In genomic region chr4:3135155-3136011, GRCh38 we compare ENCODE assay signal across 17 cellular contexts.
DNase-seq lines count a peak whose midpoint lies in the region; ATAC-seq and TF ChIP-seq lines count a peak whose summit lies in the region.
"Had no signal": no experiment of that assay in that cellular context is flagged by ENCODE, and none has a peak within 500 bp of the region (broad histone marks: within the 10 kb centered on the region; RNA-seq: fewer than 3 reads in every experiment).

No MANE protein-coding gene starts in this region.

- TF ChIP-seq CTCF in ascending aorta (IDR thresholded peaks at IDR 0.05) (no peak), liver (IDR thresholded peaks at IDR 0.05; ENCODE audit: low read depth, low read length, missing input control) (no peak), thoracic aorta (IDR thresholded peaks at IDR 0.05) (no peak), WTC11 (IDR thresholded peaks at IDR 0.05) (no peak), psoas muscle (IDR thresholded peaks at IDR 0.05) (no peak)

- intact Hi-C loops in ascending aorta (cut with DNase I): loop anchor here (2.0 kb wide), 1 partner anchor 29 kb away; no protein-coding TSS in a partner anchor
- intact Hi-C loops in psoas muscle (cut with DNase I): loop anchor here (2.0 to 5.0 kb wide), 2 partner anchors 29 to 33 kb away; no protein-coding TSS in a partner anchor

- WGBS in liver: 42% methylated on average over 6 of the region's 6 CpGs
- WGBS in psoas muscle, 3 donors: 75 to 79% (median 76%) methylated on average over 6 of the region's 6 CpGs

- H3K4me3 ChIP-seq in ascending aorta (peak overlapping the region in 1 of 2 donors; percentile 31), liver (ENCODE audit: low read depth in 1 of 3, low read length in 3 of 3) (peak overlapping the region in 1 of 3 donors; percentile 9), thoracic aorta (peak overlapping the region; percentile 57), psoas muscle (no peak overlapping the region)
- H3K4me3 ChIP-seq: neural progenitor cell, skin epidermis had no signal

- no peak overlapping the region for H3K4me3 Mint-ChIP-seq in WTC11
- H3K4me3 Mint-ChIP-seq: CD4-positive, alpha-beta memory T cell; neural progenitor cell had no signal

- peaks cover 60% of the 10 kb centered on the region for H3K36me3 Mint-ChIP-seq in WTC11

- POLR2A ChIA-PET in WTC11 (lab: Charles Lee): interaction anchor here (0.6 to 0.7 kb wide), 2 partner anchors 56 to 115 kb away, joined by 3 read pairs; no protein-coding TSS in a partner anchor

- H3K27ac ChIP-seq in ascending aorta (peak overlapping the region; percentile 25 to 64), liver (ENCODE audit: low read depth in 1 of 2, low read length in 2 of 2) (peak overlapping the region in 1 of 2 donors; percentile 36), thoracic aorta (peak overlapping the region; percentile 47 to 55), psoas muscle (no peak overlapping the region)
- H3K27ac ChIP-seq: KMS-11, neural progenitor cell had no signal

- H3K9ac ChIP-seq in liver (ENCODE audit: low read depth in 1 of 2, low read length in 2 of 2): no peak overlapping the region
- H3K9ac ChIP-seq: KMS-11, neural progenitor cell had no signal

- CTCF ChIA-PET in WTC11 (lab: Charles Lee): interaction anchor here (1.1 kb wide), 3 partner anchors 9 to 346 kb away, joined by 3 to 4 read pairs (median 3); no protein-coding TSS in a partner anchor

- TF ChIP-seq RAD21 in liver (IDR thresholded peaks at IDR 0.05): no peak

- no peaks in the 10 kb centered on the region for H3K9me3 Mint-ChIP-seq in WTC11
- H3K9me3 Mint-ChIP-seq: CD4-positive, alpha-beta memory T cell; neural progenitor cell had no signal

- peaks cover 0 to 10% of the 10 kb centered on the region in 2 donors for H3K4me1 ChIP-seq in ascending aorta
- H3K4me1 ChIP-seq in liver (ENCODE audit: control insufficient read depth in 4 of 4, insufficient read depth in 4 of 4, low read length in 3 of 4): peaks cover 0 to 12% (median 7%) of the 10 kb centered on the region in 4 donors
- peaks cover 4 to 12% of the 10 kb centered on the region in 2 donors for H3K4me1 ChIP-seq in thoracic aorta (ENCODE audit: control insufficient read depth in 1 of 2, low read depth in 2 of 2)
- no peaks in the 10 kb centered on the region for H3K4me1 ChIP-seq in psoas muscle
- H3K4me1 ChIP-seq: neural progenitor cell had no signal

- no peaks in the 10 kb centered on the region for H3K27me3 ChIP-seq in ascending aorta
- H3K27me3 ChIP-seq in liver (ENCODE audit: control insufficient read depth in 4 of 4, insufficient read depth in 4 of 4, low read length in 3 of 4): no peaks in the 10 kb centered on the region
- no peaks in the 10 kb centered on the region for H3K27me3 ChIP-seq in thoracic aorta (replicated peaks; ENCODE audit: insufficient read depth)
- no peaks in the 10 kb centered on the region for H3K27me3 ChIP-seq in psoas muscle (ENCODE audit: insufficient read depth in 3 of 3, low read length in 2 of 3)
- H3K27me3 ChIP-seq: neural progenitor cell had no signal

- H3K4me1 Mint-ChIP-seq in WTC11: no peaks in the 10 kb centered on the region
- H3K4me1 Mint-ChIP-seq: CD4-positive, alpha-beta memory T cell had no signal

- peaks cover 55 to 67% of the 10 kb centered on the region in 2 donors for H3K36me3 ChIP-seq in ascending aorta
- H3K36me3 ChIP-seq in liver (ENCODE audit: control insufficient read depth in 4 of 4, insufficient read depth in 3 of 4, low read depth in 1 of 4, low read length in 3 of 4): peaks cover 13 to 43% (median 32%) of the 10 kb centered on the region in 4 donors
- peaks cover 34% of the 10 kb centered on the region for H3K36me3 ChIP-seq in thoracic aorta
- H3K36me3 ChIP-seq in psoas muscle (ENCODE audit: insufficient read depth in 1 of 2, low read depth in 1 of 2): peaks cover 14 to 99% of the 10 kb centered on the region in 2 donors

- no peaks in the 10 kb centered on the region for H3K9me3 ChIP-seq in ascending aorta
- H3K9me3 ChIP-seq in liver (ENCODE audit: control insufficient read depth in 4 of 4, low read length in 3 of 4): no peaks in the 10 kb centered on the region
- no peaks in the 10 kb centered on the region for H3K9me3 ChIP-seq in thoracic aorta
- no peaks in the 10 kb centered on the region for H3K9me3 ChIP-seq in psoas muscle

- DNase-seq in NCI-H1092 treated with DMSO at 0.1 percent for 48 hours (lab: John Stamatoyannopoulos, UW): peak; percentile 59
- no peak for DNase-seq in NCI-H1092 (lab: John Stamatoyannopoulos, UW)
- DNase-seq in ascending aorta (ENCODE audit: low spot score in 2 of 2): no peak
- no peak for DNase-seq in thoracic aorta (ENCODE audit: low spot score)
- DNase-seq in WTC11 (ENCODE audit: low spot score): no peak
- DNase-seq in psoas muscle: no peak
- DNase-seq: activated gamma-delta T cell; CD4-positive, alpha-beta memory T cell; dermis blood vessel endothelial cell; NCI-H1436; NCI-H526 treated with DMSO at 0.1 percent for 48 hours; stimulated activated naive CD4-positive, alpha-beta T cell treated with Interleukin-2 at 50 U/mL for 16 hours had no signal

- ATAC-seq in thoracic aorta (ENCODE audit: insufficient number of reproducible peaks, low FRiP score, low read depth) (no peak), HG02970 (IDR thresholded peaks at IDR 0.05; ENCODE audit: low FRiP score, unreplicated experiment) (no peak), WTC11 (no peak), psoas muscle (no peak)

- H3K27me3 Mint-ChIP-seq in WTC11 (ENCODE audit: low read depth): no peaks in the 10 kb centered on the region
- H3K27me3 Mint-ChIP-seq: CD4-positive, alpha-beta memory T cell had no signal

- H3K27ac Mint-ChIP-seq in WTC11: no peak overlapping the region
- H3K27ac Mint-ChIP-seq: neural progenitor cell had no signal

TF ChIP-seq in liver, 16 proteins besides CTCF, POLR2A, EP300 and RAD21:
- TF ChIP-seq FOXA1 (IDR thresholded peaks at IDR 0.05): no peak
- peak; percentile 17 for TF ChIP-seq YY1 (IDR thresholded peaks at IDR 0.05)
TF ChIP-seq in liver: peak in this region for 1.

TF ChIP-seq in WTC11, 78 proteins besides CTCF, POLR2A, EP300 and RAD21:
- TF ChIP-seq GRHL2 (CRISPR knock-in tag; IDR thresholded peaks at IDR 0.05; ENCODE audit: insufficient replicate concordance, severe bottlenecking) (no peak), HMGXB4 (CRISPR knock-in tag; IDR thresholded peaks at IDR 0.05) (no peak), ZNF121 (CRISPR knock-in tag; IDR thresholded peaks at IDR 0.05) (no peak), ZNF138 (CRISPR knock-in tag; conservative IDR thresholded peaks at IDR 0.05) (no peak), NFE2L1 (CRISPR knock-in tag; IDR thresholded peaks at IDR 0.05) (no peak), NR2C2 (CRISPR knock-in tag; IDR thresholded peaks at IDR 0.05) (no peak), FOXJ3 (CRISPR knock-in tag; IDR thresholded peaks at IDR 0.05; ENCODE audit: borderline replicate concordance) (no peak), E2F4 (CRISPR knock-in tag; IDR thresholded peaks at IDR 0.05; ENCODE audit: borderline replicate concordance, low read depth) (no peak), GTF2I (CRISPR knock-in tag; conservative IDR thresholded peaks at IDR 0.05) (no peak), SP1 (CRISPR knock-in tag; conservative IDR thresholded peaks at IDR 0.05) (no peak), ESRRA (CRISPR knock-in tag; IDR thresholded peaks at IDR 0.05; ENCODE audit: borderline replicate concordance) (no peak), ZMAT4 (CRISPR knock-in tag; IDR thresholded peaks at IDR 0.05) (no peak), ETV6 (CRISPR knock-in tag; IDR thresholded peaks at IDR 0.05) (no peak)
